Comparison of ENCODE assay signal across 8 cellular contexts in the genomic region with DNA sequence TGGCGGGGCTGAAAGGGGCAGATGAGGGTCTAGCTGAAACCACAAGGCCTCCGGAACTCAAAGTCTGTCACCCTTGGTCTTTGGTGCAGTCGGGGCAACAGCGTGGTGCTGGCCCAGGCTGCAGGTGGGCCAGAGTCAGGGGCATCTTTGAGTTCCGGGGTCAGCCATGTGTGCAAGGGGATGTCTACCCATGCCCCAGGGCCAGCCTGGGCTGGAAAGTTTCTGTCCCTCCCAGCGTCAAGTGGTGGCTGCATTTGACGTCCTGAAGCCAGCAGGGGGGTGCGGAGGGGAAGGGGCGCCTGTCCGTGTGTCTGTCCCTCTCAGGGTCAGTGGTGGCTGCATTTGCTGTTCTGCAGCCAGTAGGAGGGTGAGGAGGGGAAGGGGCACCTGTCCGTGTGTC. TPM values are rescaled to one million over a fixed set of nuclear protein-coding genes. Genes with fewer than 3 reads are reported as not detected.
DNase-seq lines count a peak whose midpoint lies in the region; ATAC-seq and TF ChIP-seq lines count a peak whose summit lies in the region.

No MANE protein-coding gene starts in this region.

- H3K36me3 Mint-ChIP-seq in activated CD4-positive, alpha-beta T cell treated with anti-CD3 and anti-CD28 coated beads for 36 hours (ENCODE audit: low read depth): peaks cover 27% of the 10 kb centered on the region
- H3K36me3 Mint-ChIP-seq in activated CD4-positive, alpha-beta memory T cell treated with anti-CD3 and anti-CD28 coated beads, Interleukin-2, amount 10 ng/mL, durations not matched to agents 7 days and 5 days (ENCODE audit: low read depth): peaks cover 21% of the 10 kb centered on the region

- H3K4me1 Mint-ChIP-seq in activated CD4-positive, alpha-beta T cell treated with anti-CD3 and anti-CD28 coated beads for 36 hours: peaks cover 28% of the 10 kb centered on the region
- H3K4me1 Mint-ChIP-seq in activated CD4-positive, alpha-beta memory T cell treated with anti-CD3 and anti-CD28 coated beads, Interleukin-2, amount 10 ng/mL, durations not matched to agents 7 days and 5 days: peaks cover 43% of the 10 kb centered on the region

- peak overlapping the region; percentile 95 for H3K9ac ChIP-seq in iPS-18a (ENCODE audit: low read length)

- peak overlapping the region; percentile 83 for H3K27ac Mint-ChIP-seq in activated CD4-positive, alpha-beta T cell treated with anti-CD3 and anti-CD28 coated beads for 36 hours
- peak overlapping the region; percentile 83 for H3K27ac Mint-ChIP-seq in activated CD4-positive, alpha-beta memory T cell treated with anti-CD3 and anti-CD28 coated beads, Interleukin-2, amount 10 ng/mL, durations not matched to agents 7 days and 5 days

- TF ChIP-seq CTCF in stomach (IDR thresholded peaks at IDR 0.05): no peak

- intact Hi-C loops in activated CD4-positive, alpha-beta T cell treated with anti-CD3 and anti-CD28 coated beads for 36 hours (cut with DNase I, micrococcal nuclease): loop anchor here (1.0 to 10.0 kb wide), 15 partner anchors 12 to 510 kb away; a partner anchor contains a TSS
- intact Hi-C loops in stomach (cut with DNase I; ENCODE audit: low total_unique reads): no loop called here

- 6 to 13% (median 8%) methylated on average over 11 of the region's 11 CpGs for WGBS in stomach, 5 donors

- H3K27me3 ChIP-seq in iPS-18a (ENCODE audit: control insufficient read depth, insufficient read depth, low read length) (no peaks in the 10 kb centered on the region), stomach (no peaks in the 10 kb centered on the region)

- peak overlapping the region; percentile 89 for H3K4me3 Mint-ChIP-seq in activated CD4-positive, alpha-beta T cell treated with anti-CD3 and anti-CD28 coated beads for 36 hours
- peak overlapping the region; percentile 85 for H3K4me3 Mint-ChIP-seq in activated CD4-positive, alpha-beta memory T cell treated with anti-CD3 and anti-CD28 coated beads, Interleukin-2, amount 10 ng/mL, durations not matched to agents 7 days and 5 days

- H3K4me3 ChIP-seq in iPS-18a (ENCODE audit: low read length) (peak overlapping the region; percentile 74), stomach (peak overlapping the region; percentile 68 to 88 (median 82))

- H3K27ac ChIP-seq in iPS-18a (ENCODE audit: low read length): no peak overlapping the region
- H3K27ac ChIP-seq in stomach: peak overlapping the region; percentile 95 to 99 (median 99)

- H3K9me3 ChIP-seq in iPS-18a (ENCODE audit: control insufficient read depth, low read depth, low read length) (no peaks in the 10 kb centered on the region), stomach (no peaks in the 10 kb centered on the region)

- H3K36me3 ChIP-seq in iPS-18a (ENCODE audit: control insufficient read depth, low read depth, low read length) (peaks cover 11% of the 10 kb centered on the region), stomach (peaks cover 0 to 21% (median 17%) of the 10 kb centered on the region in 4 donors)

- ATAC-seq in activated CD4-positive, alpha-beta T cell treated with anti-CD3 and anti-CD28 coated beads for 36 hours: no peak
- no peak for ATAC-seq in GM18867 (IDR thresholded peaks at IDR 0.05; ENCODE audit: unreplicated experiment)

- DNase-seq in activated CD4-positive, alpha-beta T cell treated with anti-CD3 and anti-CD28 coated beads for 36 hours: peak; percentile 33
- DNase-seq in activated CD4-positive, alpha-beta T cell treated with anti-CD3 and anti-CD28 coated beads for 4 hours: no peak
- DNase-seq in activated CD4-positive, alpha-beta memory T cell treated with anti-CD3 and anti-CD28 coated beads, Interleukin-2, amount 10 ng/mL, durations not matched to agents 7 days and 5 days: no peak
- DNase-seq in stomach: no peak
- no peak for DNase-seq in activated CD8-positive, alpha-beta memory T cell treated with anti-CD3 and anti-CD28 coated beads, Interleukin-2, amount 50 U/mL, for 48 hours
- DNase-seq in NCI-H1694 (lab: John Stamatoyannopoulos, UW): no peak

- POLR2A ChIA-PET in activated CD4-positive, alpha-beta T cell treated with anti-CD3 and anti-CD28 coated beads for 36 hours (lab: Charles Lee): no interaction called here
- POLR2A ChIA-PET in activated CD4-positive, alpha-beta memory T cell treated with anti-CD3 and anti-CD28 coated beads, Interleukin-2, amount 10 ng/mL, durations not matched to agents 7 days and 5 days (lab: Charles Lee): interaction anchor here (1.3 to 1.7 kb wide), 3 partner anchors 15 to 46 kb away, joined by 3 to 7 read pairs (median 5); no protein-coding TSS in a partner anchor

- CTCF ChIA-PET in activated CD4-positive, alpha-beta T cell treated with anti-CD3 and anti-CD28 coated beads for 36 hours (lab: Charles Lee): interaction anchor here (0.6 to 1.1 kb wide), 3 partner anchors 146 to 322 kb away, joined by 3 to 5 read pairs (median 3); a partner anchor contains a TSS
- CTCF ChIA-PET in activated CD4-positive, alpha-beta memory T cell treated with anti-CD3 and anti-CD28 coated beads, Interleukin-2, amount 10 ng/mL, durations not matched to agents 7 days and 5 days (lab: Charles Lee): no interaction called here

- no peaks in the 10 kb centered on the region for H3K27me3 Mint-ChIP-seq in activated CD4-positive, alpha-beta T cell treated with anti-CD3 and anti-CD28 coated beads for 36 hours
- H3K27me3 Mint-ChIP-seq in activated CD4-positive, alpha-beta memory T cell treated with anti-CD3 and anti-CD28 coated beads, Interleukin-2, amount 10 ng/mL, durations not matched to agents 7 days and 5 days: peaks cover 2% of the 10 kb centered on the region

- TF ChIP-seq EP300 in stomach (IDR thresholded peaks at IDR 0.05): no peak

- no peaks in the 10 kb centered on the region for H3K9me3 Mint-ChIP-seq in activated CD4-positive, alpha-beta T cell treated with anti-CD3 and anti-CD28 coated beads for 36 hours (ENCODE audit: low read depth)
- H3K9me3 Mint-ChIP-seq in activated CD4-positive, alpha-beta memory T cell treated with anti-CD3 and anti-CD28 coated beads, Interleukin-2, amount 10 ng/mL, durations not matched to agents 7 days and 5 days: no peaks in the 10 kb centered on the region

- H3K4me1 ChIP-seq in iPS-18a (ENCODE audit: control insufficient read depth, low read depth, low read length) (peaks cover 4% of the 10 kb centered on the region), stomach (peaks cover 27 to 62% (median 49%) of the 10 kb centered on the region in 4 donors)

- no peak for TF ChIP-seq POLR2A in stomach (IDR thresholded peaks at IDR 0.05)

RNA-seq across cellular contexts. Expression of a gene that starts 0.7 kb away (rescaled TPM):
- total RNA-seq in activated CD4-positive, alpha-beta T cell treated with anti-CD3 and anti-CD28 coated beads for 36 hours: 10 to 100 TPM; 34.7 to 35.9 TPM
- total RNA-seq in activated CD4-positive, alpha-beta memory T cell treated with anti-CD3 and anti-CD28 coated beads, Interleukin-2, amount 10 ng/mL, durations not matched to agents 7 days and 5 days: 10 to 100 TPM; 31.1 to 32.9 TPM
- total RNA-seq in stomach: 100 to 1,000 TPM in 1 of 5 donors, 10 to 100 TPM in 4; 16.3 to 119 (median 35.7) TPM
- 10 to 100 TPM; 23.5 to 25.2 (median 23.5) TPM for polyA plus RNA-seq in stomach

RNA-seq across cellular contexts. Expression of a gene that starts 4.1 kb away (rescaled TPM):
- total RNA-seq in activated CD4-positive, alpha-beta T cell treated with anti-CD3 and anti-CD28 coated beads for 36 hours: 1 to 10 TPM; 7.2 to 8.4 TPM
- 10 to 100 TPM; 12.7 to 14.0 TPM for total RNA-seq in activated CD4-positive, alpha-beta memory T cell treated with anti-CD3 and anti-CD28 coated beads, Interleukin-2, amount 10 ng/mL, durations not matched to agents 7 days and 5 days
- 100 to 1,000 TPM in 1 of 5 donors, 10 to 100 TPM in 3, 1 to 10 TPM in 1; 1.8 to 248 (median 49.1) TPM for total RNA-seq in stomach
- polyA plus RNA-seq in stomach: 10 to 100 TPM in 1 of 3 donors, 1 to 10 TPM in 2; 3.0 to 10.5 (median 7.5) TPM

RNA-seq across cellular contexts. Expression of a gene that starts 35.1 kb away (rescaled TPM):
- 10 to 100 TPM; 14.9 to 23.3 TPM for total RNA-seq in activated CD4-positive, alpha-beta T cell treated with anti-CD3 and anti-CD28 coated beads for 36 hours
- total RNA-seq in activated CD4-positive, alpha-beta memory T cell treated with anti-CD3 and anti-CD28 coated beads, Interleukin-2, amount 10 ng/mL, durations not matched to agents 7 days and 5 days: 100 to 1,000 TPM; 105 to 109 TPM
- total RNA-seq in stomach: 100 to 1,000 TPM in 1 of 5 donors, 10 to 100 TPM in 3, 1 to 10 TPM in 1; 8.0 to 103 (median 36.2) TPM
- 10 to 100 TPM; 11.8 to 15.4 (median 14.1) TPM for polyA plus RNA-seq in stomach
